In the genomic region with DNA sequence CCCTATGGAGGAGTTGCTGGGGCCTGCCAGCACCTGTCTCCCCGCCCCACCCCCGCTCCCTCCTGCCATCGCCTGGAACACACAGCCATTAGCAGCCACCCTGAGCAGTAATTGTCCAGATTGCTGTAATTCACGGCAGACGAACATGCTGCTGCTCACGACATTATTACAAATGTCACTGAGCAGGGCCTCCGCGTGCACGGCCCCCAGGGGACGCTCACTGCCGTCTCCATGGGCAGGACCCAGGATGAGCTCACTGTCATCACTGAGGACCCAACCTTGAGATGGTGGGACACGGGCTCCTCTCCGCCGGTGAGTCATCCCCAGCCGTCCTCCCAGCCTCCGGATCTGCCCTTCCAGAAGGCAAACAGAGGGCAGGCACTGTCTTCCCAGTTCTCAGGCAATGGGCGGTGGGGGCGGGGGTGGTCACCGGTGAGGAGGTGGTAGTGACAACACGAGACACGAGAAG, we compare ENCODE assay signal across 15 cellular contexts.
DNase-seq lines count a peak whose midpoint lies in the region; FAIRE-seq and TF ChIP-seq lines count a peak whose summit lies in the region.
"Had no signal": no experiment of that assay in that cellular context is flagged by ENCODE, and none has a peak within 500 bp of the region (broad histone marks: within the 10 kb centered on the region; RNA-seq: fewer than 3 reads in every experiment).

No MANE protein-coding gene starts in this region.

- no peaks in the 10 kb centered on the region for H3K9me3 Mint-ChIP-seq in dendritic cell treated with granulocyte-macrophage colony-stimulating factor and Interleukin-4, amounts not matched to agents 40 ng/mL and 50 ng/mL, for 4 days
- H3K9me3 Mint-ChIP-seq: activated CD4-positive, alpha-beta T cell treated with anti-CD3 and anti-CD28 coated beads, Interleukin-2, amount 10 ng/mL, durations not matched to agents 7 days and 5 days; activated T-helper 17 cell treated with anti-CD3 and anti-CD28 coated beads, Interleukin-2, amount 50 U/mL, for 72 hours; T-cell had no signal

- WGBS in stomach, 5 donors: 73 to 85% (median 80%) methylated on average over 16 to 21 of the region's 21 CpGs

- H3K4me3 Mint-ChIP-seq in dendritic cell treated with granulocyte-macrophage colony-stimulating factor and Interleukin-4, amounts not matched to agents 40 ng/mL and 50 ng/mL, for 4 days: no peak overlapping the region
- H3K4me3 Mint-ChIP-seq: activated CD4-positive, alpha-beta T cell treated with anti-CD3 and anti-CD28 coated beads, Interleukin-2, amount 10 ng/mL, durations not matched to agents 7 days and 5 days; activated T-helper 17 cell treated with anti-CD3 and anti-CD28 coated beads, Interleukin-2, amount 50 U/mL, for 72 hours; T-cell had no signal

- DNase-seq in NCI-H2227 treated with DMSO at 0.1 percent for 48 hours (lab: John Stamatoyannopoulos, UW): peak; percentile 66
- DNase-seq in stomach: no peak
- DNase-seq in HTR-8/SVneo (ENCODE audit: insufficient read length, low spot score): no peak
- no peak for DNase-seq in GM03348 (ENCODE audit: low spot score)
- no peak for DNase-seq in kidney glomerular epithelial cell (lab: John Stamatoyannopoulos, UW)
- DNase-seq: activated CD4-positive, alpha-beta T cell treated with anti-CD3 and anti-CD28 coated beads, Interleukin-2, amount 10 ng/mL, durations not matched to agents 7 days and 5 days; MM.1S; stimulated activated CD4-positive, alpha-beta T cell treated with anti-CD3 and anti-CD28 coated beads, Interleukin-4, amount 100 ng/mL, for 1 hour; stimulated activated naive CD4-positive, alpha-beta T cell treated with Interleukin-2 at 50 U/mL for 16 hours; T-cell had no signal

- H3K27ac ChIP-seq in HEK293 (ENCODE audit: extremely low read depth, low read depth, low read length) (no peak overlapping the region), stomach (peak overlapping the region; percentile 17 to 95 (median 95))
- H3K27ac ChIP-seq: epithelial cell of prostate, parathyroid adenoma had no signal

- peaks cover 88% of the 10 kb centered on the region for H3K36me3 Mint-ChIP-seq in dendritic cell treated with granulocyte-macrophage colony-stimulating factor and Interleukin-4, amounts not matched to agents 40 ng/mL and 50 ng/mL, for 4 days (ENCODE audit: low read depth)

- H3K36me3 ChIP-seq in HEK293 (ENCODE audit: control insufficient read depth in 2 of 2, insufficient read depth in 1 of 2, low read length in 2 of 2) (peaks cover 0 to 54% of the 10 kb centered on the region in 2 experiments; a peak in 1 of 3 replicates), stomach (peaks cover 25 to 72% (median 47%) of the 10 kb centered on the region in 4 donors)

- no peaks in the 10 kb centered on the region for H3K27me3 ChIP-seq in stomach

- no peak for TF ChIP-seq EP300 in stomach (IDR thresholded peaks at IDR 0.05)

- FAIRE-seq in HTR-8/SVneo (lab: Jason Lieb, UNC): no peak

- H3K4me1 ChIP-seq in HEK293 (ENCODE audit: control insufficient read depth, insufficient read depth, low read length): peaks cover 13% of the 10 kb centered on the region
- peaks cover 93 to 100% (median 94%) of the 10 kb centered on the region in 4 donors for H3K4me1 ChIP-seq in stomach

- CTCF ChIA-PET in HEK293 (lab: Yijun Ruan, JAX): no interaction called here

- no peak for TF ChIP-seq CTCF in HEK293 (tag by site-specific recombination; IDR thresholded peaks at IDR 0.05)
- TF ChIP-seq CTCF in stomach (IDR thresholded peaks at IDR 0.05): no peak

- H3K27ac Mint-ChIP-seq in dendritic cell treated with granulocyte-macrophage colony-stimulating factor and Interleukin-4, amounts not matched to agents 40 ng/mL and 50 ng/mL, for 4 days: peak overlapping the region; percentile 52
- H3K27ac Mint-ChIP-seq: activated CD4-positive, alpha-beta T cell treated with anti-CD3 and anti-CD28 coated beads, Interleukin-2, amount 10 ng/mL, durations not matched to agents 7 days and 5 days; activated T-helper 17 cell treated with anti-CD3 and anti-CD28 coated beads, Interleukin-2, amount 50 U/mL, for 72 hours; T-cell had no signal

- no peaks in the 10 kb centered on the region for H3K27me3 Mint-ChIP-seq in dendritic cell treated with granulocyte-macrophage colony-stimulating factor and Interleukin-4, amounts not matched to agents 40 ng/mL and 50 ng/mL, for 4 days
- H3K27me3 Mint-ChIP-seq: activated CD4-positive, alpha-beta T cell treated with anti-CD3 and anti-CD28 coated beads, Interleukin-2, amount 10 ng/mL, durations not matched to agents 7 days and 5 days; activated T-helper 17 cell treated with anti-CD3 and anti-CD28 coated beads, Interleukin-2, amount 50 U/mL, for 72 hours; T-cell had no signal

- intact Hi-C loops in dendritic cell treated with granulocyte-macrophage colony-stimulating factor and Interleukin-4, amounts not matched to agents 40 ng/mL and 50 ng/mL, for 4 days (cut with micrococcal nuclease): no loop called here
- intact Hi-C loops in stomach (cut with DNase I; ENCODE audit: low total_unique reads): no loop called here

- H3K4me3 ChIP-seq in HEK293 (ENCODE audit: low read depth, low read length): no peak overlapping the region
- H3K4me3 ChIP-seq in stomach: no peak overlapping the region

- POLR2A ChIA-PET in HEK293 (lab: Yijun Ruan, JAX): interaction anchor here (0.7 kb wide), 1 partner anchor 51 kb away, joined by 4 read pairs; no protein-coding TSS in a partner anchor

- H3K9me3 ChIP-seq in HEK293 (ENCODE audit: control insufficient read depth, insufficient read depth, low read depth, low read length) (no peaks in the 10 kb centered on the region), stomach (no peaks in the 10 kb centered on the region)

- H3K4me1 Mint-ChIP-seq in dendritic cell treated with granulocyte-macrophage colony-stimulating factor and Interleukin-4, amounts not matched to agents 40 ng/mL and 50 ng/mL, for 4 days (ENCODE audit: low read depth): peaks cover 78% of the 10 kb centered on the region

- TF ChIP-seq POLR2A in stomach (IDR thresholded peaks at IDR 0.05): no peak

TF ChIP-seq in HEK293, 187 proteins besides CTCF, POLR2A, EP300 and RAD21 (continues in another document):
- TF ChIP-seq, protein P1, sequence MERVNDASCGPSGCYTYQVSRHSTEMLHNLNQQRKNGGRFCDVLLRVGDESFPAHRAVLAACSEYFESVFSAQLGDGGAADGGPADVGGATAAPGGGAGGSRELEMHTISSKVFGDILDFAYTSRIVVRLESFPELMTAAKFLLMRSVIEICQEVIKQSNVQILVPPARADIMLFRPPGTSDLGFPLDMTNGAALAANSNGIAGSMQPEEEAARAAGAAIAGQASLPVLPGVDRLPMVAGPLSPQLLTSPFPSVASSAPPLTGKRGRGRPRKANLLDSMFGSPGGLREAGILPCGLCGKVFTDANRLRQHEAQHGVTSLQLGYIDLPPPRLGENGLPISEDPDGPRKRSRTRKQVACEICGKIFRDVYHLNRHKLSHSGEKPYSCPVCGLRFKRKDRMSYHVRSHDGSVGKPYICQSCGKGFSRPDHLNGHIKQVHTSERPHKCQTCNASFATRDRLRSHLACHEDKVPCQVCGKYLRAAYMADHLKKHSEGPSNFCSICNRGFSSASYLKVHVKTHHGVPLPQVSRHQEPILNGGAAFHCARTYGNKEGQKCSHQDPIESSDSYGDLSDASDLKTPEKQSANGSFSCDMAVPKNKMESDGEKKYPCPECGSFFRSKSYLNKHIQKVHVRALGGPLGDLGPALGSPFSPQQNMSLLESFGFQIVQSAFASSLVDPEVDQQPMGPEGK (tag by site-specific recombination; IDR thresholded peaks at IDR 0.05): peak; percentile 35; the same call in 1 of the 2 replicates
- peak; percentile 89 for TF ChIP-seq ZFHX2 (tag by site-specific recombination; conservative IDR thresholded peaks at IDR 0.05)
- TF ChIP-seq ZNF121 (tag by site-specific recombination; IDR thresholded peaks at IDR 0.05): no peak
- no peak for TF ChIP-seq ZFP37 (tag by site-specific recombination; IDR thresholded peaks at IDR 0.05)
- no peak for TF ChIP-seq ZNF184 (tag by site-specific recombination; IDR thresholded peaks at IDR 0.05)
- peak; percentile 62 for TF ChIP-seq ZIC2 (tag by site-specific recombination; IDR thresholded peaks at IDR 0.05)
- TF ChIP-seq IKZF3 (tag by site-specific recombination; IDR thresholded peaks at IDR 0.05): no peak
- TF ChIP-seq HIC1 (tag by site-specific recombination; IDR thresholded peaks at IDR 0.05): no peak
- TF ChIP-seq ZNF600 (tag by site-specific recombination; IDR thresholded peaks at IDR 0.05): 0 out of 2 replicates have a peak, but pooled peaks have one; percentile 9
- no peak for TF ChIP-seq ZNF473 (tag by site-specific recombination; IDR thresholded peaks at IDR 0.05)
- TF ChIP-seq ZSCAN18 (tag by site-specific recombination; IDR thresholded peaks at IDR 0.05): no peak
- TF ChIP-seq SP7 (tag by site-specific recombination; IDR thresholded peaks at IDR 0.05): peak; percentile 42; the same call in 1 of the 2 replicates
- TF ChIP-seq ZNF248 (tag by site-specific recombination; IDR thresholded peaks at IDR 0.05): no peak
- no peak for TF ChIP-seq ZNF664 (tag by site-specific recombination; IDR thresholded peaks at IDR 0.05)
